Comparison of ENCODE assay signal across 8 cellular contexts in the genomic region with DNA sequence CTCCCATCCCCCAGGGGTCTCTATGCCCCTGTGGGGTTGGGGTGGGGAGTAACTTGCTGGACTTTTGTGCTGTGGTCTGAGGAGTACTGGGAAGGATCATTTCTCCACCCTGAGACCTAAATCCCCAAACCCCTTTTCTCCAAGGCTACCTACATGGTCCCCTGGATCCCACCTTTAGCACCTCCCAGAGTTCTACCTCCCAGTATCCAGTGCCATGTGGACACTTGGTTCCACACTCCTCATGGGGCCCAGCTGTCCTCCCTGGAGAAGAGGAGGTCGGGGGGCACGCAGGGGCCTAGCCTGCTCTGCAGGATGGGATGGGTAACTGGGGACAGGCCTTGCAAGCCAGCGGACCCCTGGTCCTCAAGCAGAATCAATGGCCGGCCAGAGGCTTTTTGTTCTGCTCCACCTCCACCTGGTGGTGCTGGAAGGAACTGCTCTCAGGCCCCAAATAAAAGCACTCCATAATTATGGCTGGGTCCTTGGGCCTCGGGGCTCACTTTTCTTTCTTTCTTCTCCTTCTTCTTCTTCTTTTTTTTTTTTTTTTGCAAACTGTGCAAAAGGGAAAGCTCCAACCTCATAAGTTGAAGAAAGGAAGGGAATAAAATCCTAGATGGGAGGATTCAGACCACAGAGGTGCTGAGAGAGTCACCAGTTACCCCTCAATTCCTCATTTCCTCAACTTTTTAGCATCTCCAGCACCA.
DNase-seq lines count a peak whose midpoint lies in the region; ATAC-seq and TF ChIP-seq lines count a peak whose summit lies in the region.

No MANE protein-coding gene starts in this region.

- TF ChIP-seq CTCF in CD14-positive monocyte (IDR thresholded peaks at IDR 0.05) = peak; percentile 90

- H3K27ac Mint-ChIP-seq in CD14-positive monocyte = no peak overlapping the region

- peaks cover 2% of the 10 kb centered on the region for H3K4me1 Mint-ChIP-seq in CD14-positive monocyte

- no peak overlapping the region for H3K4me3 Mint-ChIP-seq in CD14-positive monocyte

- H3K36me3 Mint-ChIP-seq in CD14-positive monocyte = no peaks in the 10 kb centered on the region

- intact Hi-C loops in CD14-positive monocyte (cut with micrococcal nuclease) = loop anchor here (2.0 to 5.0 kb wide), 2 partner anchors 72 to 77 kb away; no protein-coding TSS in a partner anchor

- H3K27me3 Mint-ChIP-seq in CD14-positive monocyte (ENCODE audit: low read depth in 3 of 3) = peaks cover 6 to 14% (median 13%) of the 10 kb centered on the region in 3 donors

- ATAC-seq in GM19455 (IDR thresholded peaks at IDR 0.05; ENCODE audit: unreplicated experiment) (peak; percentile 57), GM21528 (IDR thresholded peaks at IDR 0.05; ENCODE audit: low FRiP score, unreplicated experiment) (no peak)

- no peak for DNase-seq in CD14-positive monocyte (ENCODE audit: low spot score)
- peak; percentile 50 for DNase-seq in NCI-H2029 (lab: John Stamatoyannopoulos, UW)
- peak; percentile 66 to 71 for DNase-seq in activated CD4-positive, alpha-beta T cell treated with anti-CD3 and anti-CD28 coated beads, Interleukin-2, amount 50 U/mL, for 48 hours
- DNase-seq in ecto neural progenitor cell (ENCODE audit: low spot score) = peak; percentile 77
- peak; percentile 59 to 77 for DNase-seq in lung microvascular endothelial cell (ENCODE audit: low read depth in 2 of 2)
- DNase-seq in stimulated activated CD8-positive, alpha-beta memory T cell treated with anti-CD3 and anti-CD28 coated beads, Interleukin-12 subunit alpha, Interleukin-12 subunit beta, amount 100 ng/mL, for 4 hours (ENCODE audit: low read depth) = peak; percentile 20

- H3K9me3 Mint-ChIP-seq in CD14-positive monocyte = no peaks in the 10 kb centered on the region
